ENCODE assay signal across 10 cellular contexts in the genomic region with DNA sequence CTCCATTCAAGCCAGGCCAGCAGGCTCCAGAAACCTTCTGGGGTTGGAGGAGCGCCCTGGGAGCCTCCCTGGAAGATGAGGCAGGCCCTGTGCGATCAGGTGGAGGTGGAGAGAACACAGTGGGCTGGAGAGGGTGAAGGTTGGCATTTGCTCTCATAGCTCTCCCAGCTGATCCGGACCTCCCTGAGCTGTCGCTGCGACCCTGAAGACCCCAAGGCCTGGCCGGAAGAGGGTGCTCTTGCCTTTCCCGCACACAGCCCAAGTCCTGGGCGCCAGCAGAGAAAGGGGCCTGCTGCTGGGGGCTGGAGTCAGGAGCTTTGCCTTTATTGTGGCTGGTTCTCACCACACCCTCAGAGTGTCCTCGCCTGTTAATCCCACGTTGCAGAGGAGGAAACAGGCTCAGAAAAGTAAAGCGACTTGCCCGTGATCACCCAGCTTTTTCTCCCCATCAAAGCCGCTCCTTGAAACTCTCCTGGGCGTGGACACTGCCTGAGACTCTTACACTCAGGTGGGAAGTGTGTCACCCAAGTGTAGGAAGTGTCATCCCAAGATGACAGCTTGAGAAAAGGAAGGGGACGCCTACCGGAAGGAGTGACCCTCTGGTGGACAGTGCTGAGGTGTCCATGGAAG. TPM values are rescaled to one million over a fixed set of nuclear protein-coding genes. Genes with fewer than 3 reads are reported as not detected.
A peak's percentile ranks its signal among the peaks of the same experiment; 100 is the strongest.
DNase-seq lines count a peak whose midpoint lies in the region; TF ChIP-seq lines count a peak whose summit lies in the region.
"Had no signal": no experiment of that assay in that cellular context is flagged by ENCODE, and none has a peak within 500 bp of the region (broad histone marks: within the 10 kb centered on the region; RNA-seq: fewer than 3 reads in every experiment).

No MANE protein-coding gene starts in this region.

- no peak overlapping the region for H3K27ac Mint-ChIP-seq in type B pancreatic cell
- H3K27ac Mint-ChIP-seq: activated naive CD4-positive, alpha-beta T cell treated with anti-CD3 and anti-CD28 coated beads, Interleukin-2, amount 50 U/mL, for 24 hours; CD8-positive, alpha-beta memory T cell had no signal

- no peaks in the 10 kb centered on the region for H3K9me2 ChIP-seq in hepatocyte (replicated peaks; ENCODE audit: insufficient read depth)

- WGBS in hepatocyte (ENCODE audit: low lambda C conversion rate, missing lambda C conversion rate), result 42% methylated on average over 16 of the region's 16 CpGs

- H3K4me1 Mint-ChIP-seq in type B pancreatic cell (ENCODE audit: unreplicated experiment), result peaks cover 16% of the 10 kb centered on the region

- peak overlapping the region; percentile 28 for H3K4me3 Mint-ChIP-seq in type B pancreatic cell
- H3K4me3 Mint-ChIP-seq: activated naive CD4-positive, alpha-beta T cell treated with anti-CD3 and anti-CD28 coated beads, Interleukin-2, amount 50 U/mL, for 24 hours; CD8-positive, alpha-beta memory T cell had no signal

- H3K9me3 Mint-ChIP-seq in type B pancreatic cell, result no peaks in the 10 kb centered on the region
- H3K9me3 Mint-ChIP-seq: activated naive CD4-positive, alpha-beta T cell treated with anti-CD3 and anti-CD28 coated beads, Interleukin-2, amount 50 U/mL, for 24 hours; CD8-positive, alpha-beta memory T cell had no signal

- H3K4me1 ChIP-seq in hepatocyte (ENCODE audit: insufficient read depth), result peaks cover 19% of the 10 kb centered on the region

- H3K4me2 ChIP-seq in hepatocyte, result no peak overlapping the region

- no peaks in the 10 kb centered on the region for H3K27me3 ChIP-seq in hepatocyte

- TF ChIP-seq CTCF in hepatocyte (IDR thresholded peaks at IDR 0.05; ENCODE audit: poor library complexity), result peak; percentile 73
- TF ChIP-seq CTCF in type B pancreatic cell (conservative IDR thresholded peaks at IDR 0.05), result peak; percentile 79

- H3K27ac ChIP-seq in hepatocyte, result no peak overlapping the region

- no peaks in the 10 kb centered on the region for H3K27me3 Mint-ChIP-seq in type B pancreatic cell
- H3K27me3 Mint-ChIP-seq: activated naive CD4-positive, alpha-beta T cell treated with anti-CD3 and anti-CD28 coated beads, Interleukin-2, amount 50 U/mL, for 24 hours had no signal

- no peaks in the 10 kb centered on the region for H3K36me3 Mint-ChIP-seq in type B pancreatic cell
- H3K36me3 Mint-ChIP-seq: activated naive CD4-positive, alpha-beta T cell treated with anti-CD3 and anti-CD28 coated beads, Interleukin-2, amount 50 U/mL, for 24 hours; CD8-positive, alpha-beta memory T cell had no signal

- peak; percentile 17 for DNase-seq in NCI-H2227 (lab: John Stamatoyannopoulos, UW; ENCODE audit: unreplicated experiment)
- DNase-seq in NCI-H2227 treated with DMSO at 0.1 percent for 48 hours (lab: John Stamatoyannopoulos, UW), result no peak
- peak; percentile 40 for DNase-seq in amniotic epithelial cell (ENCODE audit: low read depth)
- DNase-seq in hepatocyte (ENCODE audit: low spot score), result peak; percentile 84
- no peak for DNase-seq in type B pancreatic cell (ENCODE audit: extremely low spot score, unreplicated experiment)
- no peak for DNase-seq in NCI-H2196 (lab: John Stamatoyannopoulos, UW; ENCODE audit: unreplicated experiment)
- DNase-seq in stimulated activated CD4-positive, alpha-beta T cell treated with anti-CD3 and anti-CD28 coated beads, Interleukin-4, amount 100 ng/mL, for 1 hour, result no peak
- no peak for DNase-seq in SW 1271 (lab: John Stamatoyannopoulos, UW)
- DNase-seq: CD8-positive, alpha-beta memory T cell had no signal

- H3K36me3 ChIP-seq in hepatocyte (replicated peaks; ENCODE audit: insufficient read depth, low read depth), result no peaks in the 10 kb centered on the region

- no peak overlapping the region for H2AFZ ChIP-seq in hepatocyte

- H4K20me1 ChIP-seq in hepatocyte (ENCODE audit: insufficient read depth, poor library complexity, severe bottlenecking), result no peaks in the 10 kb centered on the region

- no peaks in the 10 kb centered on the region for H3K79me2 ChIP-seq in hepatocyte

- no peaks in the 10 kb centered on the region for H3K9me3 ChIP-seq in hepatocyte (ENCODE audit: low read depth)

- H3K4me3 ChIP-seq in hepatocyte, result no peak overlapping the region

RNA-seq across cellular contexts. Expression of gene RPL29, which starts 8.6 kb away (rescaled TPM):
- 981 and 1,184 TPM in 2 replicates for total RNA-seq in hepatocyte
- 786 and 812 TPM in 2 replicates for polyA plus RNA-seq in hepatocyte
- 1,439 and 1,690 TPM in 2 replicates for total RNA-seq in type B pancreatic cell (ENCODE audit: low replicate concordance)

RNA-seq across cellular contexts. Expression of gene ACY1, which starts 20.9 kb away (rescaled TPM):
- total RNA-seq in hepatocyte, result 114 and 164 TPM in 2 replicates
- polyA plus RNA-seq in hepatocyte, result 148 and 183 TPM in 2 replicates
- 54.2 and 55.9 TPM in 2 replicates for total RNA-seq in type B pancreatic cell (ENCODE audit: low replicate concordance)

RNA-seq across cellular contexts. Expression of gene ABHD14A, which starts 29.4 kb away (rescaled TPM):
- total RNA-seq in hepatocyte (17.1 and 22.3 TPM in 2 replicates), type B pancreatic cell (ENCODE audit: low replicate concordance) (12.2 and 16.6 TPM in 2 replicates)
- polyA plus RNA-seq in hepatocyte, result 55.1 and 68.6 TPM in 2 replicates

RNA-seq across cellular contexts. Expression of gene ABHD14B, which starts 30.4 kb away (rescaled TPM):
- 31.9 and 32.8 TPM in 2 replicates for total RNA-seq in hepatocyte
- 40.2 and 48.4 TPM in 2 replicates for polyA plus RNA-seq in hepatocyte
- total RNA-seq in type B pancreatic cell (ENCODE audit: low replicate concordance), result 22.1 and 27.2 TPM in 2 replicates

RNA-seq across cellular contexts. Expression of gene PCBP4, which starts 37.0 kb away (rescaled TPM):
- total RNA-seq in hepatocyte (48.6 and 60.2 TPM in 2 replicates), type B pancreatic cell (ENCODE audit: low replicate concordance) (74.8 and 91.9 TPM in 2 replicates)
- 42.4 and 53.7 TPM in 2 replicates for polyA plus RNA-seq in hepatocyte

Comparison
In these comparisons a context has a peak if more than half of its experiments do, and no peak if none do; other contexts are left out.
1. DNase-seq: peak in NCI-H2227 (single experiment), amniotic epithelial cell (single experiment) and hepatocyte (single experiment); none in NCI-H2227 treated with DMSO at 0.1 percent for 48 hours (single experiment), type B pancreatic cell (single experiment), NCI-H2196 (single experiment), stimulated activated CD4-positive, alpha-beta T cell treated with anti-CD3 and anti-CD28 coated beads, Interleukin-4, amount 100 ng/mL, for 1 hour (single experiment) and SW 1271 (0 of 2).